Comparison of ENCODE assay signal across 8 cellular contexts in genomic region chr12:122182887-122183587, GRCh38. TPM values are rescaled to one million over a fixed set of nuclear protein-coding genes. Genes with fewer than 3 reads are reported as not detected.
DNase-seq lines count a peak whose midpoint lies in the region; ATAC-seq and TF ChIP-seq lines count a peak whose summit lies in the region.

A gene with protein sequence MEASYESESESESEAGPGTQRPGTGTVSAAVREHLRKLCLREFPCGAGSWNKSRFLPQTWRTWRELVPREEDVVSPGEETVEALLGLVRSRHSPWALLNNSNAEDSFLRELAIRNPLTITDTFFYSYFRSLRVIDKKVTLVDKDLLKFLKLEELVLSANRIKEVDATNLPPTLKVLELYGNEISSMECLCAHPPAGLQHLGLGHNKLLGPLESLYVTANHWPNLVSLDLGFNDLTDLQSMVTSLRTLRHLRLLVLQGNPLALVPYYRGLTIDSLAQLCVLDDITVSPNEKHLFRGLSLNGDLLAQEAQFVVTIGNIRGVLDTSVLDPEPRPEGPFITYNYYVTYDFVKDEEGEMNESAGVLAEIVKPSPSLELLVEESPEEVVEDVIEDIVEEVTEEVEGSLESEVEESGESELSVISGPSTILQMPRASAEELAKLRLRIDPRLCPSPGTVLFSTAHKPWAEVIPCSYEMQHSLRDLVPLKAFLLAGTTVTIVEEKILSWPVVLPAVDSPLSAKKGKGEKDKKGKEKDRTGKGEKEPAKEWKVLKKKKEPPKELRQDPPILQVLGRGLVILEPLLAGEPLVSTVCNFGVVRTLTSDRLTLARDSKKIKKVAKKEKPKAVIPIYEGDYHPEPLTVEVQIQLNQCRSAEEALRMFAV (plus strand): TSS chr12:122183123. CDS start chr12:122183145, 22 bp downstream.

- H3F3A ChIP-seq in neural progenitor cell (ENCODE audit: low read depth) = no peaks in the 10 kb centered on the region

- peaks cover 7% of the 10 kb centered on the region for H3K4me1 ChIP-seq in CD8-positive, alpha-beta memory T cell (ENCODE audit: insufficient read depth, low read length)
- H3K4me1 ChIP-seq in foreskin keratinocyte (peaks cover 4% of the 10 kb centered on the region), neural progenitor cell (no peaks in the 10 kb centered on the region)

- no peaks in the 10 kb centered on the region for H4K20me1 ChIP-seq in neural progenitor cell (ENCODE audit: low read depth)

- ATAC-seq in activated T-cell treated with anti-CD3 and anti-CD28 coated beads, Interleukin-2, amount 50 U/mL, for 4 hours = peak; percentile 85 to 87
- peak; percentile 48 for ATAC-seq in foreskin keratinocyte
- ATAC-seq in HG03439 (IDR thresholded peaks at IDR 0.05; ENCODE audit: unreplicated experiment) = no peak
- no peak for ATAC-seq in GM21423 (IDR thresholded peaks at IDR 0.05; ENCODE audit: unreplicated experiment)

- H2AFZ ChIP-seq in neural progenitor cell (replicated peaks) = peak within 1 kb of the TSS; percentile 95

- H3K27ac ChIP-seq in CD8-positive, alpha-beta memory T cell (ENCODE audit: low read depth, low read length) = no peak within 1 kb of the TSS
- H3K27ac ChIP-seq in foreskin keratinocyte (no peak within 1 kb of the TSS), neural progenitor cell (no peak within 1 kb of the TSS)

- CTCF ChIA-PET in CD8-positive, alpha-beta memory T cell (lab: Charles Lee) = interaction anchor here (0.7 to 1.4 kb wide), 2 partner anchors 8 to 46 kb away, joined by 3 to 5 read pairs; no protein-coding TSS in a partner anchor

- H3K4me3 ChIP-seq in CD8-positive, alpha-beta memory T cell (ENCODE audit: low read length) = peak within 1 kb of the TSS; percentile 45
- H3K4me3 ChIP-seq in neural progenitor cell = peak within 1 kb of the TSS; percentile 65

- H3K9me3 ChIP-seq in CD8-positive, alpha-beta memory T cell (ENCODE audit: low read length) = no peaks in the 10 kb centered on the region
- no peaks in the 10 kb centered on the region for H3K9me3 ChIP-seq in neural progenitor cell (ENCODE audit: low read depth)

- H3K4me3 Mint-ChIP-seq in CD8-positive, alpha-beta memory T cell = peak within 1 kb of the TSS; percentile 68 to 84 (median 81)
- H3K4me3 Mint-ChIP-seq in activated T-cell treated with anti-CD3 and anti-CD28 coated beads, Interleukin-2, amount 50 U/mL, for 4 hours = peak within 1 kb of the TSS; percentile 81
- H3K4me3 Mint-ChIP-seq in neural progenitor cell = peak within 1 kb of the TSS; percentile 85

- H3K9ac ChIP-seq in neural progenitor cell = no peak within 1 kb of the TSS

- POLR2A ChIA-PET in CD8-positive, alpha-beta memory T cell (lab: Charles Lee) = interaction anchor here (0.6 to 0.7 kb wide), 2 partner anchors 37 to 398 kb away, joined by 6 to 8 read pairs; no protein-coding TSS in a partner anchor

- no peaks in the 10 kb centered on the region for H3K36me3 Mint-ChIP-seq in CD8-positive, alpha-beta memory T cell
- H3K36me3 Mint-ChIP-seq in activated T-cell treated with anti-CD3 and anti-CD28 coated beads, Interleukin-2, amount 50 U/mL, for 4 hours (ENCODE audit: insufficient read depth) = no peaks in the 10 kb centered on the region
- H3K36me3 Mint-ChIP-seq in neural progenitor cell = no peaks in the 10 kb centered on the region

- no peaks in the 10 kb centered on the region for H3K79me2 ChIP-seq in neural progenitor cell (ENCODE audit: low read depth)

- H3K4me1 Mint-ChIP-seq in CD8-positive, alpha-beta memory T cell = peaks cover 4 to 12% (median 6%) of the 10 kb centered on the region in 3 donors
- peaks cover 10% of the 10 kb centered on the region for H3K4me1 Mint-ChIP-seq in activated T-cell treated with anti-CD3 and anti-CD28 coated beads, Interleukin-2, amount 50 U/mL, for 4 hours (ENCODE audit: low read depth)
- H3K4me1 Mint-ChIP-seq in neural progenitor cell = peaks cover 3% of the 10 kb centered on the region

- no peaks in the 10 kb centered on the region for H3K27me3 ChIP-seq in CD8-positive, alpha-beta memory T cell (ENCODE audit: insufficient read depth, low read length, poor library complexity, severe bottlenecking)
- H3K27me3 ChIP-seq in foreskin keratinocyte (peaks cover 4% of the 10 kb centered on the region), neural progenitor cell (peaks cover 33% of the 10 kb centered on the region)

- H3K4me2 ChIP-seq in neural progenitor cell = peak within 1 kb of the TSS; percentile 94

- peak within 1 kb of the TSS in 5 of 8 donors; percentile 23 to 74 (median 52) for H3K27ac Mint-ChIP-seq in CD8-positive, alpha-beta memory T cell
- H3K27ac Mint-ChIP-seq in neural progenitor cell = no peak within 1 kb of the TSS

- TF ChIP-seq CTCF in foreskin keratinocyte (conservative IDR thresholded peaks at IDR 0.05) (no peak), neural progenitor cell (IDR thresholded peaks at IDR 0.05) (no peak)

- peak in 3 of 5 donors; percentile 13 to 31 (median 29) for DNase-seq in CD8-positive, alpha-beta memory T cell
- peak; percentile 68 for DNase-seq in NCI-H146 treated with DMSO at 0.1 percent for 48 hours (lab: John Stamatoyannopoulos, UW; ENCODE audit: unreplicated experiment)
- no peak for DNase-seq in activated T-cell treated with anti-CD3 and anti-CD28 coated beads, Interleukin-2, amount 50 U/mL, for 4 hours
- DNase-seq in foreskin keratinocyte = no peak
- DNase-seq in neural progenitor cell (ENCODE audit: low spot score) = peak; percentile 79
- no peak for DNase-seq in cerebellar nuclear complex (lab: John Stamatoyannopoulos, UW)

- no peaks in the 10 kb centered on the region for H3K36me3 ChIP-seq in CD8-positive, alpha-beta memory T cell (ENCODE audit: insufficient read depth, low read length)
- no peaks in the 10 kb centered on the region for H3K36me3 ChIP-seq in neural progenitor cell

- peaks cover 3 to 8% of the 10 kb centered on the region in 2 donors for H3K27me3 Mint-ChIP-seq in CD8-positive, alpha-beta memory T cell
- H3K27me3 Mint-ChIP-seq in activated T-cell treated with anti-CD3 and anti-CD28 coated beads, Interleukin-2, amount 50 U/mL, for 4 hours (ENCODE audit: low read depth) = peaks cover 16% of the 10 kb centered on the region
- H3K27me3 Mint-ChIP-seq in neural progenitor cell (ENCODE audit: insufficient read depth, low read depth) = peaks cover 14% of the 10 kb centered on the region

- no peaks in the 10 kb centered on the region for H3K9me3 Mint-ChIP-seq in CD8-positive, alpha-beta memory T cell
- no peaks in the 10 kb centered on the region for H3K9me3 Mint-ChIP-seq in activated T-cell treated with anti-CD3 and anti-CD28 coated beads, Interleukin-2, amount 50 U/mL, for 4 hours
- peaks cover 3% of the 10 kb centered on the region for H3K9me3 Mint-ChIP-seq in neural progenitor cell

RNA-seq across cellular contexts. Expression of the gene that starts here (rescaled TPM):
- under 1 TPM; 0.18 to 0.26 TPM for total RNA-seq in CD8-positive, alpha-beta memory T cell
- 0.25 TPM for polyA plus RNA-seq in CD8-positive, alpha-beta memory T cell
- under 1 TPM in 1 of 3 donors, not detected in 2; 0.28 TPM for total RNA-seq in activated T-cell treated with anti-CD3 and anti-CD28 coated beads, Interleukin-2, amount 50 U/mL, for 4 hours
- 0.28 and 0.61 TPM in 2 replicates for total RNA-seq in foreskin keratinocyte
- 0.26 and 0.28 TPM in 2 replicates for polyA plus RNA-seq in foreskin keratinocyte
- 0.24 and 0.46 TPM in 2 replicates for total RNA-seq in neural progenitor cell (ENCODE audit: low replicate concordance)

Comparison
In these comparisons a context has a peak if more than half of its experiments do, and no peak if none do; other contexts are left out.
1. Peak in DNase-seq and H3K4me3 ChIP-seq in CD8-positive, alpha-beta memory T cell; RNA of the gene not detected or under 1 TPM.
2. Peak in ATAC-seq in activated T-cell treated with anti-CD3 and anti-CD28 coated beads, Interleukin-2, amount 50 U/mL, for 4 hours; RNA of the gene not detected or under 1 TPM.
3. Peak in ATAC-seq in foreskin keratinocyte; RNA of the gene not detected or under 1 TPM.
4. Peak in DNase-seq, H3K4me3 ChIP-seq and H3K4me2 ChIP-seq in neural progenitor cell; RNA of the gene not detected or under 1 TPM.